In the genomic region with DNA sequence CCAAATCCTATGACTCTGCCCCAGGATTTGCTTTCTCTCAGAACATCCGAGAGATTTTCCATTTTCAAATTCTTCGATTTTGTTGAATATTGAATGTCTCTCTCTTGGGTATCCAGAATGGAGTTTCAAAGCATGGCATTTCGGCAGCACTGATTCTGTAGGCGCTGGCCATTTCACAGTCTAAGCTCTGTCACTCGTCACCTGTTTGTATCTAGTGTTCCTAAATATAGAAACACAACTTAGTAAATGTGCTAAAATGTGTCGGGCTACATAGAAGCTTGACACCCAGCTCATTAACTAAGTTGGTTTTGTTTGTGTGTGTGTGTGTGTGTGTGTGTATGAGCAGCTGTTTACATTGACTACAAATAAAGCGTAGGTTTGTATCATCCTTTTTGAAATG, we compare ENCODE assay signal across 14 cellular contexts.
A peak's percentile ranks its signal among the peaks of the same experiment; 100 is the strongest.
DNase-seq lines count a peak whose midpoint lies in the region; ATAC-seq and TF ChIP-seq lines count a peak whose summit lies in the region.
"Had no signal": no experiment of that assay in that cellular context is flagged by ENCODE, and none has a peak within 500 bp of the region (broad histone marks: within the 10 kb centered on the region; RNA-seq: fewer than 3 reads in every experiment).

No MANE protein-coding gene starts in this region.

- no TSS peak for BruUV-seq in A673 (replicated peaks; lab: Mats Ljungman, UMichigan)

- H3K4me3 ChIP-seq in A673 (ENCODE audit: low read depth, low read length, poor library complexity, severe bottlenecking) (no peak overlapping the region), SK-N-MC (no peak overlapping the region), right cardiac atrium (ENCODE audit: low read length) (no peak overlapping the region)
- H3K4me3 ChIP-seq: BLaER1 treated with 17β-estradiol and CSF1 and Interleukin-3, amounts not matched to agents 10 nM and 100 nM had no signal

- H3K27me3 ChIP-seq in A673 (replicated peaks; ENCODE audit: insufficient read depth, low read depth, low read length, poor library complexity) (no peaks in the 10 kb centered on the region), right cardiac atrium (ENCODE audit: control insufficient read depth, insufficient read depth) (no peaks in the 10 kb centered on the region)
- H3K27me3 ChIP-seq: BLaER1 treated with 17β-estradiol and CSF1 and Interleukin-3, amounts not matched to agents 10 nM and 100 nM had no signal

- intact Hi-C loops in A673 (cut with micrococcal nuclease; ENCODE audit: unreplicated experiment) (loop anchor here (1.0 to 5.0 kb wide), 5 partner anchors 174 to 776 kb away; partner anchors contain the start of gene FZD1), left cardiac atrium (cut with DNase I) (no loop called here), right cardiac atrium (cut with DNase I) (no loop called here)

- POLR2A ChIA-PET in A673 (lab: Charles Lee; ENCODE audit: low non-redundant PET), result interaction anchor here (0.7 kb wide), 2 partner anchors 71 to 880 kb away, joined by 4 to 6 read pairs; no protein-coding TSS in a partner anchor

- ATAC-seq in left cardiac atrium (peak; percentile 53 to 75), right cardiac atrium (peak; percentile 60 to 76)
- ATAC-seq: CD8-positive, alpha-beta T cell had no signal

- H3K9ac ChIP-seq in SK-N-MC (ENCODE audit: insufficient read length), result peak overlapping the region; percentile 48
- H3K9ac ChIP-seq: BLaER1 treated with 17β-estradiol and CSF1 and Interleukin-3, amounts not matched to agents 10 nM and 100 nM had no signal

- H3K4me1 ChIP-seq in A673 (ENCODE audit: insufficient read depth, low read length, poor library complexity, severe bottlenecking) (peaks cover 71% of the 10 kb centered on the region), right cardiac atrium (ENCODE audit: control insufficient read depth, insufficient read depth, low read length) (no peaks in the 10 kb centered on the region)

- H3K9me3 ChIP-seq in A673 (ENCODE audit: low read depth, low read length, poor library complexity, severe bottlenecking) (peaks cover 4% of the 10 kb centered on the region), SK-N-MC (ENCODE audit: low read depth, low read length) (peaks cover 3% of the 10 kb centered on the region; the same call in 1 of the 2 replicates), right cardiac atrium (ENCODE audit: control insufficient read depth, low read length) (no peaks in the 10 kb centered on the region)
- H3K9me3 ChIP-seq: BLaER1 treated with 17β-estradiol and CSF1 and Interleukin-3, amounts not matched to agents 10 nM and 100 nM had no signal

- CTCF ChIA-PET in A673 (lab: Charles Lee), result interaction anchor here (0.6 to 1.8 kb wide), 2 partner anchors 776 to 789 kb away, joined by 3 to 8 read pairs; no protein-coding TSS in a partner anchor

- no peak for TF ChIP-seq CTCF in A673 (conservative IDR thresholded peaks at IDR 0.05; ENCODE audit: low read depth, low read length)

- H3K27ac ChIP-seq in A673 (ENCODE audit: low read depth, low read length, poor library complexity, severe bottlenecking) (peak overlapping the region; percentile 89), SK-N-MC (peak overlapping the region; percentile 90), right cardiac atrium (ENCODE audit: low read length) (no peak overlapping the region)
- H3K27ac ChIP-seq: BLaER1 treated with 17β-estradiol and CSF1 and Interleukin-3, amounts not matched to agents 10 nM and 100 nM had no signal

- WGBS in right cardiac atrium, result 66% methylated on average over 7 of the region's 7 CpGs

- H3K36me3 ChIP-seq in A673 (ENCODE audit: insufficient read depth, low read length, poor library complexity, severe bottlenecking) (no peaks in the 10 kb centered on the region), SK-N-MC (ENCODE audit: insufficient read depth, low read length) (peaks cover 26% of the 10 kb centered on the region)

- DNase-seq in A673 (ENCODE audit: low spot score) (peak; percentile 29), SK-N-MC (ENCODE audit: low read depth, low spot score) (no peak), left cardiac atrium (no peak), right cardiac atrium (no peak), foreskin melanocyte (no peak), T-helper 2 cell (no peak)
- DNase-seq in activated effector memory CD4-positive, alpha-beta T cell treated with anti-CD3 and anti-CD28 coated beads, Interleukin-2, amount 50 U/mL, for 16 hours, result no peak
- DNase-seq: 8988T; Calu3; CD8-positive, alpha-beta T cell; DMS79 treated with DMSO at 0.1 percent for 48 hours; GF-D8; H9 had no signal
